Comparison of ENCODE assay signal across 12 cellular contexts in the genomic region with DNA sequence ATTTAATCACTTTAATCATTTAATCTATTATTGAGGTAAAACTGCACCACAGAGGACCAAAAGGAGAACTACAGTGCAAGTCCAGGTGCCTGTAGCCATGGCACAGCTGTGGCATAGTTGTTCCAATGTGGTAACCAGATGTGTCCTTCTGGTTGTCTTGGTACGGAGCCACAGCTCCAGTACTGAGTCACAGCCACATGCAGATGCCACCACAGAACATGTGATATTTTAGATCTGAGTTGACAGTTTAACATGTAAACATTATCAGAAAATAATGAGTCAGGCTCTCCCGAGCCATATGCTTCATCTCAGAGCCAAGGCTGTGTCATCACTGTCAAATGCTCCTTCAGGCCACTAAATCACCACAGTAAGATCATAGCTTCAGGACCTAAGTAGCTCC. TPM values are rescaled to one million over a fixed set of nuclear protein-coding genes. Genes with fewer than 3 reads are reported as not detected.
DNase-seq lines count a peak whose midpoint lies in the region; ATAC-seq, FAIRE-seq and TF ChIP-seq lines count a peak whose summit lies in the region.
"Had no signal": no experiment of that assay in that cellular context is flagged by ENCODE, and none has a peak within 500 bp of the region (broad histone marks: within the 10 kb centered on the region; RNA-seq: fewer than 3 reads in every experiment).

No MANE protein-coding gene starts in this region.

- TF ChIP-seq POLR2A in endothelial cell of umbilical vein (IDR thresholded peaks at IDR 0.05; ENCODE audit: low read depth, low read length), result no peak

- BruUV-seq in endothelial cell of umbilical vein (replicated peaks; lab: Mats Ljungman, UMichigan), result no TSS peak

- no peaks in the 10 kb centered on the region for H3K36me3 Mint-ChIP-seq in endothelial cell (ENCODE audit: low read depth, unreplicated experiment)
- H3K36me3 Mint-ChIP-seq in activated naive CD4-positive, alpha-beta T cell treated with anti-CD3 and anti-CD28 coated beads for 36 hours (ENCODE audit: low read depth), result no peaks in the 10 kb centered on the region
- H3K36me3 Mint-ChIP-seq: CD14-positive monocyte had no signal

- dilution Hi-C loops in endothelial cell of umbilical vein (cut with MboI; ENCODE audit: extremely low pct_ligation_motif_present, low sequenced_read_pairs), result no loop called here

- H3K9me3 ChIP-seq in AG04450 (ENCODE audit: control insufficient read depth, insufficient read depth, low read length) (no peaks in the 10 kb centered on the region), endothelial cell of umbilical vein (replicated peaks; ENCODE audit: control insufficient read depth, insufficient read depth, low read length) (no peaks in the 10 kb centered on the region)
- H3K9me3 ChIP-seq: vagina had no signal

- DNase-seq in AG04450 (ENCODE audit: low read depth, low spot score), result peak; percentile 52
- DNase-seq in HS-5 (ENCODE audit: low read depth), result peak; percentile 92
- DNase-seq in endothelial cell of umbilical vein (ENCODE audit: low read depth, low spot score), result peak; percentile 13
- DNase-seq in putamen (ENCODE audit: low spot score), result no peak
- DNase-seq in endothelial cell (ENCODE audit: low spot score), result no peak
- no peak for DNase-seq in stimulated activated CD4-positive, alpha-beta T cell treated with anti-CD3 and anti-CD28 coated beads, Interleukin-4, amount 100 ng/mL, for 24 hours
- DNase-seq in activated naive CD4-positive, alpha-beta T cell treated with anti-CD3 and anti-CD28 coated beads for 36 hours, result no peak
- DNase-seq: activated naive CD4-positive, alpha-beta T cell treated with anti-CD3 and anti-CD28 coated beads, Interleukin-2, amount 50 U/mL, for 16 hours; stimulated activated CD4-positive, alpha-beta T cell treated with anti-CD3 and anti-CD28 coated beads, Interleukin-4, amount 100 ng/mL, for 4 hours had no signal

- no peak overlapping the region for H3K27ac Mint-ChIP-seq in endothelial cell (ENCODE audit: unreplicated experiment)
- no peak overlapping the region for H3K27ac Mint-ChIP-seq in activated naive CD4-positive, alpha-beta T cell treated with anti-CD3 and anti-CD28 coated beads for 36 hours

- H4K20me1 ChIP-seq in endothelial cell of umbilical vein (replicated peaks; ENCODE audit: control insufficient read depth, extremely low read depth, insufficient read depth, low read length), result no peaks in the 10 kb centered on the region

- FAIRE-seq in endothelial cell of umbilical vein (lab: Jason Lieb, UNC), result no peak

- H3K36me3 ChIP-seq in endothelial cell of umbilical vein (ENCODE audit: control insufficient read depth in 2 of 2, extremely low read depth in 1 of 2, insufficient read depth in 2 of 2, low read length in 2 of 2), result no peaks in the 10 kb centered on the region
- H3K36me3 ChIP-seq: vagina had no signal

- H3K4me2 ChIP-seq in endothelial cell of umbilical vein (ENCODE audit: insufficient read depth, low read length), result no peak overlapping the region

- no peaks in the 10 kb centered on the region for H3K27me3 ChIP-seq in AG04450 (ENCODE audit: control insufficient read depth, insufficient read depth, low read length)
- no peaks in the 10 kb centered on the region for H3K27me3 ChIP-seq in endothelial cell of umbilical vein (ENCODE audit: control insufficient read depth in 2 of 2, insufficient read depth in 2 of 2, low read length in 2 of 2)
- H3K27me3 ChIP-seq: vagina had no signal

- H3K27ac ChIP-seq in AG04450 (ENCODE audit: low read depth, low read length) (no peak overlapping the region), endothelial cell of umbilical vein (ENCODE audit: insufficient read depth, low read depth, low read length) (no peak overlapping the region)
- H3K27ac ChIP-seq: vagina had no signal

- H3K4me3 Mint-ChIP-seq in endothelial cell (ENCODE audit: unreplicated experiment), result no peak overlapping the region
- no peak overlapping the region for H3K4me3 Mint-ChIP-seq in activated naive CD4-positive, alpha-beta T cell treated with anti-CD3 and anti-CD28 coated beads for 36 hours
- H3K4me3 Mint-ChIP-seq: CD14-positive monocyte had no signal

- CTCF ChIA-PET in AG04450 (lab: Charles Lee) (no interaction called here), endothelial cell of umbilical vein (lab: Charles Lee) (interaction anchor here (0.9 kb wide), 1 partner anchor 526 kb away, joined by 3 read pairs; no protein-coding TSS in a partner anchor)
- CTCF ChIA-PET in activated naive CD4-positive, alpha-beta T cell treated with anti-CD3 and anti-CD28 coated beads for 36 hours (lab: Charles Lee), result no interaction called here

- no peaks in the 10 kb centered on the region for H3K9me3 Mint-ChIP-seq in endothelial cell (ENCODE audit: unreplicated experiment)
- no peaks in the 10 kb centered on the region for H3K9me3 Mint-ChIP-seq in activated naive CD4-positive, alpha-beta T cell treated with anti-CD3 and anti-CD28 coated beads for 36 hours

- H3K9ac ChIP-seq in endothelial cell of umbilical vein (replicated peaks; ENCODE audit: extremely low read depth, insufficient read depth, low read length), result no peak overlapping the region

- H3K79me2 ChIP-seq in endothelial cell of umbilical vein (ENCODE audit: control insufficient read depth, insufficient read depth, low read length), result no peaks in the 10 kb centered on the region

- ATAC-seq in GM18907 (IDR thresholded peaks at IDR 0.05; ENCODE audit: unreplicated experiment), result peak; percentile 87

- H3K4me1 ChIP-seq in endothelial cell of umbilical vein (ENCODE audit: control insufficient read depth, extremely low read depth, insufficient read depth, low read length), result no peaks in the 10 kb centered on the region
- H3K4me1 ChIP-seq: vagina had no signal

- intact Hi-C loops in endothelial cell of umbilical vein (cut with micrococcal nuclease), result no loop called here
- intact Hi-C loops in activated naive CD4-positive, alpha-beta T cell treated with anti-CD3 and anti-CD28 coated beads for 36 hours (cut with micrococcal nuclease), result no loop called here

- peaks cover 3% of the 10 kb centered on the region for H3K27me3 Mint-ChIP-seq in endothelial cell (ENCODE audit: unreplicated experiment)
- peaks cover 4% of the 10 kb centered on the region for H3K27me3 Mint-ChIP-seq in activated naive CD4-positive, alpha-beta T cell treated with anti-CD3 and anti-CD28 coated beads for 36 hours (ENCODE audit: low read depth)

- no peak overlapping the region for H2AFZ ChIP-seq in endothelial cell of umbilical vein (ENCODE audit: low read depth, low read length)

- TF ChIP-seq CTCF in AG04450 (IDR thresholded peaks at IDR 0.05; ENCODE audit: low read depth, low read length) (no peak), endothelial cell of umbilical vein (IDR thresholded peaks at IDR 0.05; ENCODE audit: extremely low read depth in 1 of 2, insufficient read depth in 1 of 2, low read depth in 1 of 2, low read length in 2 of 2) (no peak), endothelial cell (IDR thresholded peaks at IDR 0.05; ENCODE audit: unreplicated experiment) (no peak)

- POLR2A ChIA-PET in AG04450 (lab: Yijun Ruan, JAX) (no interaction called here), endothelial cell of umbilical vein (lab: Charles Lee) (no interaction called here)

- H3K4me3 ChIP-seq in AG04450 (ENCODE audit: low read depth, low read length) (no peak overlapping the region), endothelial cell of umbilical vein (replicated peaks in 1 of 3; ENCODE audit: insufficient read depth in 1 of 3, low read depth in 1 of 3, low read length in 3 of 3) (no peak overlapping the region)
- H3K4me3 ChIP-seq: vagina had no signal

- H3K9me1 ChIP-seq in endothelial cell of umbilical vein (replicated peaks; ENCODE audit: control insufficient read depth, extremely low read depth, insufficient read depth, low read length), result no peaks in the 10 kb centered on the region

- H3K4me1 Mint-ChIP-seq in endothelial cell (ENCODE audit: unreplicated experiment), result no peaks in the 10 kb centered on the region
- H3K4me1 Mint-ChIP-seq in activated naive CD4-positive, alpha-beta T cell treated with anti-CD3 and anti-CD28 coated beads for 36 hours (ENCODE audit: low read depth), result no peaks in the 10 kb centered on the region
- H3K4me1 Mint-ChIP-seq: CD14-positive monocyte had no signal

TF ChIP-seq in endothelial cell of umbilical vein, 7 proteins besides CTCF, POLR2A, EP300 and RAD21:
- no peak for TF ChIP-seq MYC (IDR thresholded peaks at IDR 0.05; ENCODE audit: low read depth, low read length)
- peak; percentile 42 for TF ChIP-seq FOS (IDR thresholded peaks at IDR 0.05; ENCODE audit: borderline replicate concordance, insufficient read depth, low read length)

RNA-seq across cellular contexts. Expression of a gene that starts 56.4 kb away (rescaled TPM):
- polyA plus RNA-seq in AG04450 (2011; rRNA removed) (0.24 and 0.29 TPM in 2 replicates), endothelial cell of umbilical vein (0.33 and 0.43 TPM in 2 replicates)
- 0.32 and 0.35 TPM in 2 replicates for polyA minus RNA-seq in AG04450 (2011; rRNA and poly(A)+ RNA removed)
- total RNA-seq in endothelial cell of umbilical vein (0.44 and 1.2 TPM in 2 replicates), endothelial cell (ENCODE audit: unreplicated experiment) (1.4 TPM)
- 0.83 and 1.1 TPM in 2 replicates for polyA plus RNA-seq in endothelial cell of umbilical vein (2011; cell fraction: cytosol; rRNA removed)
- 0.52 and 1.0 TPM in 2 replicates for polyA plus RNA-seq in endothelial cell of umbilical vein (2011; cell fraction: nucleus; rRNA removed)
- polyA plus RNA-seq in endothelial cell of umbilical vein (2012), result 1.6 and 1.9 TPM in 2 replicates
- 0.15 and 0.66 TPM in 2 replicates for polyA minus RNA-seq in endothelial cell of umbilical vein
- not detected for polyA minus RNA-seq in endothelial cell of umbilical vein (2011; cell fraction: cytosol; rRNA and poly(A)+ RNA removed)
- 0.91 and 1.1 TPM in 2 replicates for polyA minus RNA-seq in endothelial cell of umbilical vein (2011; cell fraction: nucleus; rRNA and poly(A)+ RNA removed)
- not detected for total RNA-seq in activated naive CD4-positive, alpha-beta T cell treated with anti-CD3 and anti-CD28 coated beads for 36 hours
- total RNA-seq: vagina had no signal
- polyA plus RNA-seq: CD14-positive monocyte had no signal

Comparison
In these comparisons a context has a peak if more than half of its experiments do, and no peak if none do; other contexts are left out.
1. DNase-seq: peak in AG04450 (single experiment), HS-5 (single experiment) and endothelial cell of umbilical vein (single experiment); none in putamen (single experiment), endothelial cell (single experiment), stimulated activated CD4-positive, alpha-beta T cell treated with anti-CD3 and anti-CD28 coated beads, Interleukin-4, amount 100 ng/mL, for 24 hours (single experiment) and activated naive CD4-positive, alpha-beta T cell treated with anti-CD3 and anti-CD28 coated beads for 36 hours (single experiment).